Comparison of ENCODE assay signal across 11 cellular contexts in genomic region chr2:42371621-42372473, GRCh38. TPM values are rescaled to one million over a fixed set of nuclear protein-coding genes. Genes with fewer than 3 reads are reported as not detected.
DNase-seq lines count a peak whose midpoint lies in the region; ATAC-seq and TF ChIP-seq lines count a peak whose summit lies in the region.
"Had no signal": no experiment of that assay in that cellular context is flagged by ENCODE, and none has a peak within 500 bp of the region (broad histone marks: within the 10 kb centered on the region; RNA-seq: fewer than 3 reads in every experiment).

No MANE protein-coding gene starts in this region.

- TF ChIP-seq POLR2A in testis (IDR thresholded peaks at IDR 0.05) = no peak

- peak; percentile 89 for ATAC-seq in foreskin keratinocyte
- ATAC-seq: CD8-positive, alpha-beta T cell had no signal

- WGBS in testis, 2 donors = 84 to 89% methylated on average over 11 of the region's 11 CpGs

- H3K27ac ChIP-seq in foreskin keratinocyte = peak overlapping the region; percentile 89
- H3K27ac ChIP-seq in testis = peak overlapping the region in 1 of 2 donors; percentile 37
- H3K27ac ChIP-seq in dorsolateral prefrontal cortex = peak overlapping the region in 2 of 59 donors; percentile 19 to 28

- H3K4me3 ChIP-seq in testis (no peak overlapping the region), dorsolateral prefrontal cortex (no peak overlapping the region)

- peaks cover 31% of the 10 kb centered on the region for H3K4me1 ChIP-seq in foreskin keratinocyte
- H3K4me1 ChIP-seq in testis = peaks cover 28% of the 10 kb centered on the region

- intact Hi-C loops in testis (cut with DNase I; ENCODE audit: low total_unique reads) = no loop called here
- intact Hi-C loops in dorsolateral prefrontal cortex (cut with DNase I) = no loop called here

- DNase-seq in NCI-H146 treated with DMSO at 0.1 percent for 48 hours (lab: John Stamatoyannopoulos, UW; ENCODE audit: unreplicated experiment) = peak; percentile 65
- peak; percentile 42 for DNase-seq in SHP77 treated with DMSO at 0.1 percent for 48 hours (lab: John Stamatoyannopoulos, UW)
- peak; percentile 91 to 97 for DNase-seq in foreskin keratinocyte
- peak; percentile 33 for DNase-seq in testis
- no peak for DNase-seq in dorsolateral prefrontal cortex
- no peak for DNase-seq in NCI-H345 (lab: John Stamatoyannopoulos, UW)
- DNase-seq in GM03348 (ENCODE audit: low spot score) = no peak
- DNase-seq: activated T-cell treated with anti-CD3 and anti-CD28 coated beads, Interleukin-2, amount 50 U/mL, for 1 hour; CD8-positive, alpha-beta T cell; NK-92 treated with Interleukin-12 subunit alpha and Interleukin-12 subunit beta, amount 100 ng/mL, for 24 hours; SW 1271 had no signal

- no peaks in the 10 kb centered on the region for H3K9me3 ChIP-seq in testis

- H3K27me3 ChIP-seq in foreskin keratinocyte (no peaks in the 10 kb centered on the region), testis (no peaks in the 10 kb centered on the region), dorsolateral prefrontal cortex (no peaks in the 10 kb centered on the region)

- TF ChIP-seq CTCF in foreskin keratinocyte (conservative IDR thresholded peaks at IDR 0.05) (peak; percentile 24), testis (IDR thresholded peaks at IDR 0.05) (no peak), dorsolateral prefrontal cortex (IDR thresholded peaks at IDR 0.05 in 54 of 56, conservative IDR thresholded peaks at IDR 0.05 in 2 of 56; ENCODE audit: low read depth in 1 of 56, partially characterized antibody in 56 of 56) (no peak)

- H3K36me3 ChIP-seq in testis (ENCODE audit: low read depth, missing control alignments) = no peaks in the 10 kb centered on the region

RNA-seq across cellular contexts. Expression of gene COX7A2L, which starts 10.8 kb away (rescaled TPM):
- total RNA-seq in foreskin keratinocyte = 107 and 119 TPM in 2 replicates
- 116 and 118 TPM in 2 replicates for polyA plus RNA-seq in foreskin keratinocyte
- total RNA-seq in testis = 100 to 1,000 TPM; 134 to 142 TPM
- 143 TPM for polyA plus RNA-seq in testis (ENCODE audit: insufficient read depth, low read depth, low replicate concordance)
- 100 to 1,000 TPM in 87 of 120 experiments, 10 to 100 TPM in 33; 60.5 to 159 (median 113) TPM for total RNA-seq in dorsolateral prefrontal cortex

Comparison
In these comparisons a context has a peak if more than half of its experiments do, and no peak if none do; other contexts are left out.
1. DNase-seq: peak in NCI-H146 treated with DMSO at 0.1 percent for 48 hours (single experiment), SHP77 treated with DMSO at 0.1 percent for 48 hours (single experiment), foreskin keratinocyte (2 of 2) and testis (single experiment); none in dorsolateral prefrontal cortex (0 of 10), NCI-H345 (single experiment) and GM03348 (single experiment).